8 cellular contexts compared by ENCODE assay signal in genomic region chr2:100818606-100819364, GRCh38. TPM values are rescaled to one million over a fixed set of nuclear protein-coding genes. Genes with fewer than 3 reads are reported as not detected.
DNase-seq lines count a peak whose midpoint lies in the region; ATAC-seq and TF ChIP-seq lines count a peak whose summit lies in the region.

No MANE protein-coding gene starts in this region.

- H3K27me3 ChIP-seq in iPS DF 6.9 (ENCODE audit: control insufficient read depth, insufficient read depth, low read length) = peaks cover 29% of the 10 kb centered on the region

- H3K4me3 Mint-ChIP-seq in brain = peak overlapping the region; percentile 88 to 94 (median 90)

- peak; percentile 31 to 57 for TF ChIP-seq CTCF in brain (conservative IDR thresholded peaks at IDR 0.05)

- DNase-seq in D341Med (ENCODE audit: low spot score) (peak; percentile 47), NCI-H69 (lab: John Stamatoyannopoulos, UW) (peak; percentile 16), iPS DF 6.9 (ENCODE audit: low read depth, low spot score) (no peak), sciatic nerve (ENCODE audit: low spot score) (peak; percentile 71), NCI-H1694 treated with DMSO at 0.1 percent for 48 hours (lab: John Stamatoyannopoulos, UW) (no peak), occipital lobe (lab: John Stamatoyannopoulos, UW) (no peak), NCI-H510A (lab: John Stamatoyannopoulos, UW) (no peak)

- H3K27me3 Mint-ChIP-seq in brain = peaks cover 38% of the 10 kb centered on the region

- H3K4me3 ChIP-seq in iPS DF 6.9 (ENCODE audit: low read length) = peak overlapping the region; percentile 34; the same call in 1 of the 2 replicates

- H3K36me3 Mint-ChIP-seq in brain = no peaks in the 10 kb centered on the region

- H3K27ac Mint-ChIP-seq in brain = peak overlapping the region; percentile 51 to 92 (median 79)

- ATAC-seq in sciatic nerve = peak; percentile 80

- peaks cover 47% of the 10 kb centered on the region for H3K4me1 Mint-ChIP-seq in brain

- no peak overlapping the region for H3K27ac ChIP-seq in iPS DF 6.9 (ENCODE audit: low read length)

- peaks cover 1% of the 10 kb centered on the region; the same call in 1 of the 2 replicates for H3K4me1 ChIP-seq in iPS DF 6.9 (ENCODE audit: control insufficient read depth, insufficient read depth, low read length)

- no CpG with 5 or more reads among the region's 50 CpGs for WGBS in iPS DF 6.9 (ENCODE audit: insufficient coverage, insufficient read length)

- no peaks in the 10 kb centered on the region for H3K9me3 ChIP-seq in iPS DF 6.9 (ENCODE audit: control insufficient read depth, insufficient read depth, low read length)

- H3K36me3 ChIP-seq in iPS DF 6.9 (ENCODE audit: control insufficient read depth, insufficient read depth, low read length) = no peaks in the 10 kb centered on the region

- intact Hi-C loops in sciatic nerve (cut with DNase I) = no loop called here

- peaks cover 0 to 2% (median 0%) of the 10 kb centered on the region in 5 experiments for H3K9me3 Mint-ChIP-seq in brain

RNA-seq across cellular contexts. Expression of gene NPAS2, which starts 1.2 kb away (rescaled TPM):
- polyA plus RNA-seq in brain (ENCODE audit: insufficient read depth, low read depth, low replicate concordance) = 5.3 TPM
- total RNA-seq in sciatic nerve = 17.5 TPM
- total RNA-seq in occipital lobe = 7.2 TPM

Comparison
In these comparisons a context has a peak if more than half of its experiments do, and no peak if none do; other contexts are left out.
1. DNase-seq: peak in D341Med (single experiment), NCI-H69 (single experiment) and sciatic nerve (single experiment); none in iPS DF 6.9 (single experiment), NCI-H1694 treated with DMSO at 0.1 percent for 48 hours (single experiment), occipital lobe (single experiment) and NCI-H510A (single experiment).